Comparison of ENCODE assay signal across 37 cellular contexts in the genomic region with DNA sequence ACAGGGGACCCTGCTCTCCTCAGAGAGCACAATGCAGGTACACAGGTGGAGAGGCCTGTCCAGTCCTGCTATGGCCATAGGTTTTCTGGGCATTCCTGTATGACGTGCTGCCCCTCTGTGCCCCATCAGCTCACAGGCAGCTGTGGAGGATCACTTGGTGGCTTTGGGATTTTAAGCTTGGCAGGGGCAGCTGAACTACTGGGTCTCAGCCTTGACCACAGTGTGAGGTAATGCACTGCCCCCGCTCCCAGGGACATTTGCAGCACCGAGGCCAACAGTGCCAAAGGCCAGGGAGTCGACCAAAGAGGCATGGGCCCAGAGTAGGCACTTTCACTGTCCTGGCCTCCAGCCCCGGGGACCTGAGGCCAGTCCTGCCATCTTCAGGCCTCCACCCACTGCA. TPM values are rescaled to one million over a fixed set of nuclear protein-coding genes. Genes with fewer than 3 reads are reported as not detected.
"Had no signal": no experiment of that assay in that cellular context is flagged by ENCODE, and none has a peak within 500 bp of the region (broad histone marks: within the 10 kb centered on the region; RNA-seq: fewer than 3 reads in every experiment).

No MANE protein-coding gene starts in this region.

- H3K27me3 Mint-ChIP-seq: activated CD4-positive, alpha-beta memory T cell treated with anti-CD3 and anti-CD28 coated beads, Interleukin-2, amount 10 ng/mL, durations not matched to agents 7 days and 5 days; activated CD4-positive, alpha-beta T cell treated with anti-CD3 and anti-CD28 coated beads, Interleukin-2, amount 10 ng/mL, durations not matched to agents 7 days and 5 days; activated CD8-positive, alpha-beta memory T cell treated with anti-CD3 and anti-CD28 coated beads, Interleukin-2, amount 10 ng/mL, durations not matched to agents 7 days and 5 days; activated naive CD8-positive, alpha-beta T cell had no signal

- H3K27ac Mint-ChIP-seq: activated CD4-positive, alpha-beta memory T cell treated with anti-CD3 and anti-CD28 coated beads, Interleukin-2, amount 10 ng/mL, durations not matched to agents 7 days and 5 days; activated CD4-positive, alpha-beta T cell treated with anti-CD3 and anti-CD28 coated beads, Interleukin-2, amount 10 ng/mL, durations not matched to agents 7 days and 5 days; activated CD8-positive, alpha-beta memory T cell treated with anti-CD3 and anti-CD28 coated beads, Interleukin-2, amount 10 ng/mL, durations not matched to agents 7 days and 5 days; activated naive CD8-positive, alpha-beta T cell; activated T-helper 1 cell treated with anti-CD3 and anti-CD28 coated beads, Interleukin-12 subunit alpha, Interleukin-12 subunit beta, Interleukin-2, Interleukin-4 antibody, amounts not matched to agents 30 ng/mL and 10 ng/mL and 1 ng/mL, durations not matched to agents 14 hours and 24 hours and 36 hours; activated T-helper 2 cell treated with anti-CD3 and anti-CD28 coated beads, Interferon-gamma antibody, Interleukin-2, Interleukin-4, amounts not matched to agents 10 μg/mL and 5 μg/mL and 100 μg/mL, durations not matched to agents 14 hours and 24 hours and 36 hours; WTC11 had no signal

- FAIRE-seq: astrocyte, bronchial epithelial cell, endometrium, endothelial cell of umbilical vein, TTC549 had no signal

- ATAC-seq: activated CD8-positive, alpha-beta memory T cell treated with anti-CD3 and anti-CD28 coated beads, Interleukin-2, amount 10 ng/mL, durations not matched to agents 7 days and 5 days; gastroesophageal sphincter; WTC11 had no signal

- DNase-seq: activated CD4-positive, alpha-beta memory T cell treated with anti-CD3 and anti-CD28 coated beads, Interleukin-2, amount 10 ng/mL, durations not matched to agents 7 days and 5 days; activated CD4-positive, alpha-beta T cell treated with anti-CD3 and anti-CD28 coated beads for 1 hour; activated CD4-positive, alpha-beta T cell treated with anti-CD3 and anti-CD28 coated beads for 4 hours; activated CD4-positive, alpha-beta T cell treated with anti-CD3 and anti-CD28 coated beads, Interleukin-2, amount 10 ng/mL, durations not matched to agents 7 days and 5 days; activated CD4-positive, alpha-beta T cell treated with anti-CD3 and anti-CD28 coated beads, Interleukin-2, amount 50 U/mL, for 4 hours; activated CD8-positive, alpha-beta memory T cell treated with anti-CD3 and anti-CD28 coated beads, Interleukin-2, amount 10 ng/mL, durations not matched to agents 7 days and 5 days; activated CD8-positive, alpha-beta memory T cell treated with anti-CD3 and anti-CD28 coated beads, Interleukin-2, amount 50 U/mL, for 4 hours; activated gamma-delta T cell treated with Interleukin-2 at 50 U/mL for 16 hours; activated naive CD4-positive, alpha-beta T cell treated with anti-CD3 and anti-CD28 coated beads, Interleukin-2, amount 50 U/mL, for 16 hours; activated naive CD4-positive, alpha-beta T cell treated with Interleukin-2 at 50 U/mL for 16 hours; activated T-cell treated with anti-CD3 and anti-CD28 coated beads, Interleukin-2, amount 50 U/mL, for 1 hour; activated T-cell treated with anti-CD3 and anti-CD28 coated beads, Interleukin-2, amount 50 U/mL, for 48 hours; amniotic stem cell; anterior cingulate cortex; brain microvascular endothelial cell; cerebellar nuclear complex; colonic mucosa; effector CD8-positive, alpha-beta T cell; esophagus squamous epithelium; foreskin melanocyte; T-helper 1 cell; T-helper 2 cell had no signal

- H3K9me3 Mint-ChIP-seq: activated CD4-positive, alpha-beta memory T cell treated with anti-CD3 and anti-CD28 coated beads, Interleukin-2, amount 10 ng/mL, durations not matched to agents 7 days and 5 days; activated CD4-positive, alpha-beta T cell treated with anti-CD3 and anti-CD28 coated beads, Interleukin-2, amount 10 ng/mL, durations not matched to agents 7 days and 5 days; activated T-helper 1 cell treated with anti-CD3 and anti-CD28 coated beads, Interleukin-12 subunit alpha, Interleukin-12 subunit beta, Interleukin-2, Interleukin-4 antibody, amounts not matched to agents 30 ng/mL and 10 ng/mL and 1 ng/mL, durations not matched to agents 14 hours and 24 hours and 36 hours; activated T-helper 2 cell treated with anti-CD3 and anti-CD28 coated beads, Interferon-gamma antibody, Interleukin-2, Interleukin-4, amounts not matched to agents 10 μg/mL and 5 μg/mL and 100 μg/mL, durations not matched to agents 14 hours and 24 hours and 36 hours; WTC11 had no signal

- H3K4me3 Mint-ChIP-seq: activated CD4-positive, alpha-beta memory T cell treated with anti-CD3 and anti-CD28 coated beads, Interleukin-2, amount 10 ng/mL, durations not matched to agents 7 days and 5 days; activated CD4-positive, alpha-beta T cell treated with anti-CD3 and anti-CD28 coated beads, Interleukin-2, amount 10 ng/mL, durations not matched to agents 7 days and 5 days; activated CD8-positive, alpha-beta memory T cell treated with anti-CD3 and anti-CD28 coated beads, Interleukin-2, amount 10 ng/mL, durations not matched to agents 7 days and 5 days; activated naive CD8-positive, alpha-beta T cell; activated T-helper 1 cell treated with anti-CD3 and anti-CD28 coated beads, Interleukin-12 subunit alpha, Interleukin-12 subunit beta, Interleukin-2, Interleukin-4 antibody, amounts not matched to agents 30 ng/mL and 10 ng/mL and 1 ng/mL, durations not matched to agents 14 hours and 24 hours and 36 hours; WTC11 had no signal

RNA-seq across cellular contexts. Expression of a gene that starts 55.4 kb away (rescaled TPM):
- total RNA-seq: activated CD4-positive, alpha-beta memory T cell treated with anti-CD3 and anti-CD28 coated beads, Interleukin-2, amount 10 ng/mL, durations not matched to agents 7 days and 5 days; activated CD4-positive, alpha-beta T cell treated with anti-CD3 and anti-CD28 coated beads, Interleukin-2, amount 10 ng/mL, durations not matched to agents 7 days and 5 days; activated CD8-positive, alpha-beta memory T cell treated with anti-CD3 and anti-CD28 coated beads for 36 hours; activated CD8-positive, alpha-beta memory T cell treated with anti-CD3 and anti-CD28 coated beads, Interleukin-2, amount 10 ng/mL, durations not matched to agents 7 days and 5 days; activated T-helper 1 cell treated with anti-CD3 and anti-CD28 coated beads, Interleukin-12 subunit alpha, Interleukin-12 subunit beta, Interleukin-2, Interleukin-4 antibody, amounts not matched to agents 30 ng/mL and 10 ng/mL and 1 ng/mL, durations not matched to agents 14 hours and 24 hours and 36 hours; activated T-helper 2 cell treated with anti-CD3 and anti-CD28 coated beads, Interferon-gamma antibody, Interleukin-2, Interleukin-4, amounts not matched to agents 10 μg/mL and 5 μg/mL and 100 μg/mL, durations not matched to agents 14 hours and 24 hours and 36 hours; cardiac septum; colonic mucosa; esophagus squamous epithelium; fibroblast of lung; fibroblast of villous mesenchyme; gastroesophageal sphincter; glomerular endothelial cell; WTC11 had no signal
